In genomic region chr5:112125910-112126309, GRCh38 we compare ENCODE assay signal across 21 cellular contexts.
DNase-seq lines count a peak whose midpoint lies in the region; ATAC-seq and TF ChIP-seq lines count a peak whose summit lies in the region.
"Had no signal": no experiment of that assay in that cellular context is flagged by ENCODE, and none has a peak within 500 bp of the region (broad histone marks: within the 10 kb centered on the region; RNA-seq: fewer than 3 reads in every experiment).

No MANE protein-coding gene starts in this region.

- TF ChIP-seq CTCF in AG04449 (IDR thresholded peaks at IDR 0.05; ENCODE audit: insufficient read depth, low read length, missing control alignments) (no peak), fibroblast of the aortic adventitia (IDR thresholded peaks at IDR 0.05; ENCODE audit: insufficient read depth, low read length) (no peak)

- H3K36me3 ChIP-seq in GM23248 (ENCODE audit: low read depth): no peaks in the 10 kb centered on the region
- H3K36me3 ChIP-seq: ascending aorta, BE2C, sigmoid colon, thyroid gland had no signal

- peak overlapping the region; percentile 23 for H3K4me2 ChIP-seq in GM23248 (ENCODE audit: unreplicated experiment)

- no peaks in the 10 kb centered on the region for H3F3A ChIP-seq in GM23248 (ENCODE audit: insufficient read depth)

- H3K4me1 ChIP-seq in GM23248 (ENCODE audit: insufficient read depth): peaks cover 9% of the 10 kb centered on the region; the same call in 1 of the 2 replicates
- H3K4me1 ChIP-seq: ascending aorta, BE2C, sigmoid colon, thyroid gland had no signal

- no peaks in the 10 kb centered on the region for H4K20me1 ChIP-seq in GM23248 (ENCODE audit: insufficient read depth)

- peak; percentile 23 for DNase-seq in AG04449 (ENCODE audit: low read depth, low spot score)
- DNase-seq in GM23248: peak; percentile 79
- peak; percentile 68 for DNase-seq in NCI-H82 treated with DMSO at 0.1 percent for 48 hours (lab: John Stamatoyannopoulos, UW; ENCODE audit: unreplicated experiment)
- peak; percentile 23 for DNase-seq in fibroblast of the aortic adventitia (ENCODE audit: low read depth)
- DNase-seq in activated CD4-positive, alpha-beta T cell treated with anti-CD3 and anti-CD28 coated beads, Interleukin-2, amount 50 U/mL, for 1 hour: no peak
- DNase-seq in globus pallidus (ENCODE audit: low spot score): no peak
- no peak for DNase-seq in Kasumi-1 (lab: John Stamatoyannopoulos, UW)
- DNase-seq: activated CD4-positive, alpha-beta memory T cell treated with anti-CD3 and anti-CD28 coated beads for 36 hours; activated CD8-positive, alpha-beta memory T cell treated with anti-CD3 and anti-CD28 coated beads, Interleukin-2, amount 50 U/mL, for 48 hours; BE2C; DMS79 treated with DMSO at 0.1 percent for 48 hours; GOT3; Right ventricle myocardium superior; sigmoid colon; SW 1271; thyroid gland had no signal

- H3K27me3 ChIP-seq in GM23248 (replicated peaks; ENCODE audit: insufficient read depth): no peaks in the 10 kb centered on the region
- H3K27me3 ChIP-seq: ascending aorta, BE2C, sigmoid colon, thyroid gland had no signal

- in situ Hi-C loops in GM23248 (cut with MboI): no loop called here

- 32 to 36% methylated on average over 2 of the region's 2 CpGs for WGBS in GM23248 (ENCODE audit: low coverage in 1 of 2, low lambda C conversion rate in 2 of 2, missing lambda C conversion rate in 2 of 2), 2 experiments

- CTCF ChIA-PET in AG04449 (lab: Yijun Ruan, JAX): interaction anchor here (1.0 kb wide), 1 partner anchor 12 kb away, joined by 4 read pairs; no protein-coding TSS in a partner anchor

- no peaks in the 10 kb centered on the region for H3K9me2 ChIP-seq in GM23248 (ENCODE audit: insufficient read depth)

- no peaks in the 10 kb centered on the region for H3K79me2 ChIP-seq in GM23248 (ENCODE audit: insufficient read depth)

- no peak for ATAC-seq in GM18519 (IDR thresholded peaks at IDR 0.05; ENCODE audit: low FRiP score, unreplicated experiment)
- ATAC-seq: activated T-helper 17 cell treated with anti-CD3 and anti-CD28 coated beads, Interleukin-2, amount 50 U/mL, for 72 hours; WTC11 had no signal

- H3K4me3 ChIP-seq in AG04449 (ENCODE audit: low read depth, low read length): no peak overlapping the region
- H3K4me3 ChIP-seq in GM23248: no peak overlapping the region
- H3K4me3 ChIP-seq in fibroblast of the aortic adventitia (ENCODE audit: low read depth, low read length): no peak overlapping the region
- H3K4me3 ChIP-seq: ascending aorta, sigmoid colon, thyroid gland had no signal

- H2AFZ ChIP-seq in GM23248: no peak overlapping the region

- no peaks in the 10 kb centered on the region for H3K9me3 ChIP-seq in GM23248 (ENCODE audit: low read depth)
- H3K9me3 ChIP-seq: ascending aorta, BE2C, thyroid gland had no signal

- H3K27ac ChIP-seq in GM23248: no peak overlapping the region; the same call in 1 of the 2 replicates
- H3K27ac ChIP-seq: 22Rv1, ascending aorta, sigmoid colon, thyroid gland had no signal

- POLR2A ChIA-PET in AG04449 (lab: Yijun Ruan, JAX): no interaction called here

- H3K9ac ChIP-seq in GM23248: peak overlapping the region; percentile 21; the same call in 1 of the 2 replicates

Comparison
In these comparisons a context has a peak if more than half of its experiments do, and no peak if none do; other contexts are left out.
1. DNase-seq: peak in AG04449 (single experiment), GM23248 (single experiment), NCI-H82 treated with DMSO at 0.1 percent for 48 hours (single experiment) and fibroblast of the aortic adventitia (single experiment); none in activated CD4-positive, alpha-beta T cell treated with anti-CD3 and anti-CD28 coated beads, Interleukin-2, amount 50 U/mL, for 1 hour (single experiment), globus pallidus (single experiment) and Kasumi-1 (0 of 2).